In genomic region chr1:113674591-113674990, GRCh38 we compare ENCODE assay signal across 19 cellular contexts.
"Had no signal": no experiment of that assay in that cellular context is flagged by ENCODE, and none has a peak within 500 bp of the region (broad histone marks: within the 10 kb centered on the region; RNA-seq: fewer than 3 reads in every experiment).

No MANE protein-coding gene starts in this region.

- H3K27ac ChIP-seq: lower lobe of right lung, right atrium auricular region, skin epidermis, transverse colon, vagina had no signal

- H3K4me3 ChIP-seq: lower lobe of right lung, right atrium auricular region, skin epidermis, transverse colon, vagina had no signal

- H3K27me3 ChIP-seq: right atrium auricular region, transverse colon, vagina had no signal

- ATAC-seq: activated CD8-positive, alpha-beta T cell treated with anti-CD3 and anti-CD28 coated beads for 36 hours; left cardiac atrium; lower lobe of right lung had no signal

- DNase-seq: activated B cell treated with CpG ODN at 0.5 μM for 24 hours; activated CD4-positive, alpha-beta T cell treated with anti-CD3 and anti-CD28 coated beads for 48 hours; activated CD8-positive, alpha-beta T cell treated with anti-CD3 and anti-CD28 coated beads for 36 hours; activated gamma-delta T cell treated with Interleukin-2 at 50 U/mL for 16 hours; activated naive CD8-positive, alpha-beta T cell treated with anti-CD3 and anti-CD28 coated beads for 36 hours; activated T-cell treated with anti-CD3 and anti-CD28 coated beads, Interleukin-2, amount 50 U/mL, for 48 hours; cortex of kidney; effector CD8-positive, alpha-beta T cell; foreskin melanocyte; left cardiac atrium; lower lobe of right lung; midbrain; stimulated activated CD4-positive, alpha-beta T cell treated with anti-CD3 and anti-CD28 coated beads, Interleukin-4, amount 100 ng/mL, for 24 hours; stimulated activated naive CD4-positive, alpha-beta T cell treated with Interleukin-2 at 50 U/mL for 16 hours; substantia nigra; transverse colon had no signal

- H3K4me1 ChIP-seq: lower lobe of right lung, right atrium auricular region had no signal

- H3K9me3 ChIP-seq: lower lobe of right lung, right atrium auricular region, transverse colon, vagina had no signal
